1 cellular context compared by ENCODE assay signal in genomic region chr2:223837290-223838061, GRCh38.
A peak's percentile ranks its signal among the peaks of the same experiment; 100 is the strongest.
TF ChIP-seq lines count a peak whose summit lies in the region.

Gene AP1S3 (minus strand): TSS chr2:223837582. CDS start chr2:223837450, 132 bp downstream.

TF ChIP-seq in GM12878, 131 proteins besides CTCF, POLR2A, EP300 and RAD21 (continued from another document and continues in another):
- TF ChIP-seq CUX1 (IDR thresholded peaks at IDR 0.05; ENCODE audit: insufficient replicate concordance, low read depth, low read length) (no peak), ZNF274 (IDR thresholded peaks at IDR 0.05; ENCODE audit: insufficient read depth, insufficient read length) (no peak), NFXL1 (IDR thresholded peaks at IDR 0.05; ENCODE audit: borderline replicate concordance) (peak; percentile 97), E2F8 (IDR thresholded peaks at IDR 0.05; ENCODE audit: low read depth, partially characterized antibody) (no peak), TAF1 (IDR thresholded peaks at IDR 0.05; ENCODE audit: borderline replicate concordance, low read depth, low read length) (no peak), NR2C2 (IDR thresholded peaks at IDR 0.05; ENCODE audit: borderline replicate concordance, control insufficient read depth, insufficient read length, low read depth) (no peak), EED (IDR thresholded peaks at IDR 0.05; ENCODE audit: low read depth) (peak; percentile 36; the same call in 1 of the 2 replicates), CREB1 (IDR thresholded peaks at IDR 0.05; ENCODE audit: low read depth) (0 out of 2 replicates have a peak, but pooled peaks have one; percentile 53), HCFC1 (IDR thresholded peaks at IDR 0.05; ENCODE audit: low read length) (no peak), STAT3 (IDR thresholded peaks at IDR 0.05; ENCODE audit: low read depth, low read length) (no peak), ETV6 (conservative IDR thresholded peaks at IDR 0.05 in 1 of 2, IDR thresholded peaks at IDR 0.05 in 1 of 2; ENCODE audit: borderline replicate concordance in 1 of 2, low read depth in 1 of 2) (no peak), SMARCA5 (IDR thresholded peaks at IDR 0.05) (peak; percentile 71; the same call in 1 of the 2 replicates), POLR2AphosphoS5 (IDR thresholded peaks at IDR 0.05; ENCODE audit: low read length) (peak; percentile 65), IRF4 (IDR thresholded peaks at IDR 0.05; ENCODE audit: low read depth, low read length) (no peak), NFIC (IDR thresholded peaks at IDR 0.05; ENCODE audit: low read depth, low read length) (no peak), SMAD1 (IDR thresholded peaks at IDR 0.05; ENCODE audit: low read depth, partially characterized antibody) (no peak), POLR2AphosphoS2 (IDR thresholded peaks at IDR 0.05; ENCODE audit: low read depth, low read length) (no peak), ATF2 (IDR thresholded peaks at IDR 0.05; ENCODE audit: low read length) (no peak), FOXM1 (IDR thresholded peaks at IDR 0.05; ENCODE audit: low read depth, low read length) (no peak), SMC3 (IDR thresholded peaks at IDR 0.05; ENCODE audit: borderline replicate concordance, low read length) (no peak), GABPA (IDR thresholded peaks at IDR 0.05; ENCODE audit: low read depth) (no peak), MEF2A (IDR thresholded peaks at IDR 0.05; ENCODE audit: insufficient read depth, low read depth, low read length) (no peak), MYB (IDR thresholded peaks at IDR 0.05; ENCODE audit: borderline replicate concordance, low read depth, low read length) (no peak), PAX5 (IDR thresholded peaks at IDR 0.05; ENCODE audit: borderline replicate concordance, low read depth, low read length) (0 out of 2 replicates have a peak, but pooled peaks have one; percentile 12), CEBPB (IDR thresholded peaks at IDR 0.05; ENCODE audit: borderline replicate concordance in 1 of 2, low read depth in 2 of 2, low read length in 2 of 2) (no peak), RBBP5 (conservative IDR thresholded peaks at IDR 0.05) (no peak), HDAC6 (IDR thresholded peaks at IDR 0.05; ENCODE audit: unreplicated experiment) (no peak), TCF7 (IDR thresholded peaks at IDR 0.05; ENCODE audit: borderline replicate concordance) (no peak), ZBTB4 (CRISPR knock-in tag; IDR thresholded peaks at IDR 0.05) (no peak), ZNF24 (IDR thresholded peaks at IDR 0.05) (peak; percentile 87; the same call in 1 of the 2 replicates)
- TF ChIP-seq, protein P1, sequence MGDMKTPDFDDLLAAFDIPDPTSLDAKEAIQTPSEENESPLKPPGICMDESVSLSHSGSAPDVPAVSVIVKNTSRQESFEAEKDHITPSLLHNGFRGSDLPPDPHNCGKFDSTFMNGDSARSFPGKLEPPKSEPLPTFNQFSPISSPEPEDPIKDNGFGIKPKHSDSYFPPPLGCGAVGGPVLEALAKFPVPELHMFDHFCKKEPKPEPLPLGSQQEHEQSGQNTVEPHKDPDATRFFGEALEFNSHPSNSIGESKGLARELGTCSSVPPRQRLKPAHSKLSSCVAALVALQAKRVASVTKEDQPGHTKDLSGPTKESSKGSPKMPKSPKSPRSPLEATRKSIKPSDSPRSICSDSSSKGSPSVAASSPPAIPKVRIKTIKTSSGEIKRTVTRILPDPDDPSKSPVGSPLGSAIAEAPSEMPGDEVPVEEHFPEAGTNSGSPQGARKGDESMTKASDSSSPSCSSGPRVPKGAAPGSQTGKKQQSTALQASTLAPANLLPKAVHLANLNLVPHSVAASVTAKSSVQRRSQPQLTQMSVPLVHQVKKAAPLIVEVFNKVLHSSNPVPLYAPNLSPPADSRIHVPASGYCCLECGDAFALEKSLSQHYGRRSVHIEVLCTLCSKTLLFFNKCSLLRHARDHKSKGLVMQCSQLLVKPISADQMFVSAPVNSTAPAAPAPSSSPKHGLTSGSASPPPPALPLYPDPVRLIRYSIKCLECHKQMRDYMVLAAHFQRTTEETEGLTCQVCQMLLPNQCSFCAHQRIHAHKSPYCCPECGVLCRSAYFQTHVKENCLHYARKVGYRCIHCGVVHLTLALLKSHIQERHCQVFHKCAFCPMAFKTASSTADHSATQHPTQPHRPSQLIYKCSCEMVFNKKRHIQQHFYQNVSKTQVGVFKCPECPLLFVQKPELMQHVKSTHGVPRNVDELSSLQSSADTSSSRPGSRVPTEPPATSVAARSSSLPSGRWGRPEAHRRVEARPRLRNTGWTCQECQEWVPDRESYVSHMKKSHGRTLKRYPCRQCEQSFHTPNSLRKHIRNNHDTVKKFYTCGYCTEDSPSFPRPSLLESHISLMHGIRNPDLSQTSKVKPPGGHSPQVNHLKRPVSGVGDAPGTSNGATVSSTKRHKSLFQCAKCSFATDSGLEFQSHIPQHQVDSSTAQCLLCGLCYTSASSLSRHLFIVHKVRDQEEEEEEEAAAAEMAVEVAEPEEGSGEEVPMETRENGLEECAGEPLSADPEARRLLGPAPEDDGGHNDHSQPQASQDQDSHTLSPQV (IDR thresholded peaks at IDR 0.05) = no peak
- TF ChIP-seq, protein P2, sequence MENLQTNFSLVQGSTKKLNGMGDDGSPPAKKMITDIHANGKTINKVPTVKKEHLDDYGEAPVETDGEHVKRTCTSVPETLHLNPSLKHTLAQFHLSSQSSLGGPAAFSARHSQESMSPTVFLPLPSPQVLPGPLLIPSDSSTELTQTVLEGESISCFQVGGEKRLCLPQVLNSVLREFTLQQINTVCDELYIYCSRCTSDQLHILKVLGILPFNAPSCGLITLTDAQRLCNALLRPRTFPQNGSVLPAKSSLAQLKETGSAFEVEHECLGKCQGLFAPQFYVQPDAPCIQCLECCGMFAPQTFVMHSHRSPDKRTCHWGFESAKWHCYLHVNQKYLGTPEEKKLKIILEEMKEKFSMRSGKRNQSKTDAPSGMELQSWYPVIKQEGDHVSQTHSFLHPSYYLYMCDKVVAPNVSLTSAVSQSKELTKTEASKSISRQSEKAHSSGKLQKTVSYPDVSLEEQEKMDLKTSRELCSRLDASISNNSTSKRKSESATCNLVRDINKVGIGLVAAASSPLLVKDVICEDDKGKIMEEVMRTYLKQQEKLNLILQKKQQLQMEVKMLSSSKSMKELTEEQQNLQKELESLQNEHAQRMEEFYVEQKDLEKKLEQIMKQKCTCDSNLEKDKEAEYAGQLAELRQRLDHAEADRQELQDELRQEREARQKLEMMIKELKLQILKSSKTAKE (IDR thresholded peaks at IDR 0.05; ENCODE audit: low read depth, poor library complexity, severe bottlenecking) = no peak
- TF ChIP-seq, protein P3, sequence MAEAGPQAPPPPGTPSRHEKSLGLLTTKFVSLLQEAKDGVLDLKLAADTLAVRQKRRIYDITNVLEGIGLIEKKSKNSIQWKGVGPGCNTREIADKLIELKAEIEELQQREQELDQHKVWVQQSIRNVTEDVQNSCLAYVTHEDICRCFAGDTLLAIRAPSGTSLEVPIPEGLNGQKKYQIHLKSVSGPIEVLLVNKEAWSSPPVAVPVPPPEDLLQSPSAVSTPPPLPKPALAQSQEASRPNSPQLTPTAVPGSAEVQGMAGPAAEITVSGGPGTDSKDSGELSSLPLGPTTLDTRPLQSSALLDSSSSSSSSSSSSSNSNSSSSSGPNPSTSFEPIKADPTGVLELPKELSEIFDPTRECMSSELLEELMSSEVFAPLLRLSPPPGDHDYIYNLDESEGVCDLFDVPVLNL (IDR thresholded peaks at IDR 0.05; ENCODE audit: low read depth, low read length) = no peak
- TF ChIP-seq, protein P4, sequence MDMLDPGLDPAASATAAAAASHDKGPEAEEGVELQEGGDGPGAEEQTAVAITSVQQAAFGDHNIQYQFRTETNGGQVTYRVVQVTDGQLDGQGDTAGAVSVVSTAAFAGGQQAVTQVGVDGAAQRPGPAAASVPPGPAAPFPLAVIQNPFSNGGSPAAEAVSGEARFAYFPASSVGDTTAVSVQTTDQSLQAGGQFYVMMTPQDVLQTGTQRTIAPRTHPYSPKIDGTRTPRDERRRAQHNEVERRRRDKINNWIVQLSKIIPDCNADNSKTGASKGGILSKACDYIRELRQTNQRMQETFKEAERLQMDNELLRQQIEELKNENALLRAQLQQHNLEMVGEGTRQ (IDR thresholded peaks at IDR 0.05; ENCODE audit: borderline replicate concordance, low read depth, low read length) = no peak
- TF ChIP-seq, protein P5, sequence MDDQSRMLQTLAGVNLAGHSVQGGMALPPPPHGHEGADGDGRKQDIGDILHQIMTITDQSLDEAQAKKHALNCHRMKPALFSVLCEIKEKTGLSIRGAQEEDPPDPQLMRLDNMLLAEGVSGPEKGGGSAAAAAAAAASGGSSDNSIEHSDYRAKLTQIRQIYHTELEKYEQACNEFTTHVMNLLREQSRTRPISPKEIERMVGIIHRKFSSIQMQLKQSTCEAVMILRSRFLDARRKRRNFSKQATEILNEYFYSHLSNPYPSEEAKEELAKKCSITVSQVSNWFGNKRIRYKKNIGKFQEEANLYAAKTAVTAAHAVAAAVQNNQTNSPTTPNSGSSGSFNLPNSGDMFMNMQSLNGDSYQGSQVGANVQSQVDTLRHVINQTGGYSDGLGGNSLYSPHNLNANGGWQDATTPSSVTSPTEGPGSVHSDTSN (IDR thresholded peaks at IDR 0.05; ENCODE audit: insufficient replicate concordance, low read depth, low read length) = no peak
